15 cellular contexts compared by ENCODE assay signal in genomic region chr12:108638997-108639822, GRCh38. TPM values are rescaled to one million over a fixed set of nuclear protein-coding genes. Genes with fewer than 3 reads are reported as not detected.
DNase-seq lines count a peak whose midpoint lies in the region; ATAC-seq and TF ChIP-seq lines count a peak whose summit lies in the region.
"Had no signal": no experiment of that assay in that cellular context is flagged by ENCODE, and none has a peak within 500 bp of the region (broad histone marks: within the 10 kb centered on the region; RNA-seq: fewer than 3 reads in every experiment).

No MANE protein-coding gene starts in this region.

- H3K27ac Mint-ChIP-seq in activated CD4-positive, alpha-beta T cell treated with anti-CD3 and anti-CD28 coated beads for 36 hours, result peak overlapping the region; percentile 1

- no peaks in the 10 kb centered on the region for H3K9me3 ChIP-seq in ascending aorta
- H3K9me3 ChIP-seq in lower lobe of right lung, result no peaks in the 10 kb centered on the region
- no peaks in the 10 kb centered on the region for H3K9me3 ChIP-seq in suprapubic skin
- H3K9me3 ChIP-seq: gastrocnemius medialis, testis had no signal

- H3K4me3 Mint-ChIP-seq in activated CD4-positive, alpha-beta T cell treated with anti-CD3 and anti-CD28 coated beads for 36 hours, result no peak overlapping the region

- H3K36me3 ChIP-seq in ascending aorta (no peaks in the 10 kb centered on the region), lower lobe of right lung (no peaks in the 10 kb centered on the region), suprapubic skin (no peaks in the 10 kb centered on the region)
- H3K36me3 ChIP-seq: gastrocnemius medialis had no signal

- H3K4me3 ChIP-seq in ascending aorta, result peak overlapping the region in 1 of 2 donors; percentile 55
- no peak overlapping the region for H3K4me3 ChIP-seq in lower lobe of right lung
- no peak overlapping the region for H3K4me3 ChIP-seq in suprapubic skin
- H3K4me3 ChIP-seq: gastrocnemius medialis, testis had no signal

- no peaks in the 10 kb centered on the region for H3K27me3 Mint-ChIP-seq in activated CD4-positive, alpha-beta T cell treated with anti-CD3 and anti-CD28 coated beads for 36 hours

- TF ChIP-seq POLR2A in suprapubic skin (IDR thresholded peaks at IDR 0.05), result no peak

- TF ChIP-seq CTCF in ascending aorta (IDR thresholded peaks at IDR 0.05), result no peak
- TF ChIP-seq CTCF in lower lobe of right lung (IDR thresholded peaks at IDR 0.05), result no peak
- TF ChIP-seq CTCF in suprapubic skin (IDR thresholded peaks at IDR 0.05), result no peak

- ATAC-seq in activated CD4-positive, alpha-beta T cell treated with anti-CD3 and anti-CD28 coated beads for 36 hours, result no peak
- ATAC-seq in lower lobe of right lung (no peak), HG02970 (IDR thresholded peaks at IDR 0.05; ENCODE audit: low FRiP score, unreplicated experiment) (no peak)
- ATAC-seq: gastrocnemius medialis had no signal

- POLR2A ChIA-PET in activated CD4-positive, alpha-beta T cell treated with anti-CD3 and anti-CD28 coated beads for 36 hours (lab: Charles Lee), result interaction anchor here (1.2 kb wide), 1 partner anchor 66 kb away, joined by 4 read pairs; no protein-coding TSS in a partner anchor

- no peaks in the 10 kb centered on the region for H3K9me3 Mint-ChIP-seq in activated CD4-positive, alpha-beta T cell treated with anti-CD3 and anti-CD28 coated beads for 36 hours (ENCODE audit: low read depth)

- H3K36me3 Mint-ChIP-seq in activated CD4-positive, alpha-beta T cell treated with anti-CD3 and anti-CD28 coated beads for 36 hours (ENCODE audit: low read depth), result peaks cover 1% of the 10 kb centered on the region

- no peak for TF ChIP-seq EP300 in suprapubic skin (IDR thresholded peaks at IDR 0.05)

- no peak for DNase-seq in activated CD4-positive, alpha-beta T cell treated with anti-CD3 and anti-CD28 coated beads for 36 hours
- DNase-seq in activated CD4-positive, alpha-beta T cell treated with anti-CD3 and anti-CD28 coated beads, Interleukin-2, amount 50 U/mL, for 1 hour, result no peak
- peak in 1 of 2 donors; percentile 37 for DNase-seq in ascending aorta (ENCODE audit: low spot score in 2 of 2)
- no peak for DNase-seq in lower lobe of right lung
- peak in 1 of 2 donors; percentile 38 for DNase-seq in suprapubic skin (ENCODE audit: low spot score in 2 of 2)
- DNase-seq in NCI-H1694 (lab: John Stamatoyannopoulos, UW), result no peak
- no peak for DNase-seq in SKM-1 (lab: John Stamatoyannopoulos, UW; ENCODE audit: unreplicated experiment)
- DNase-seq: 8988T; effector CD4-positive, alpha-beta T cell; GOT3; NCI-H1930; testis had no signal

- 94% methylated on average over 11 of the region's 11 CpGs for WGBS in suprapubic skin

- CTCF ChIA-PET in activated CD4-positive, alpha-beta T cell treated with anti-CD3 and anti-CD28 coated beads for 36 hours (lab: Charles Lee), result interaction anchor here (0.7 to 3.0 kb wide), 7 partner anchors 7 to 236 kb away, joined by 3 to 14 read pairs (median 4); no protein-coding TSS in a partner anchor

- H3K27me3 ChIP-seq in ascending aorta, result no peaks in the 10 kb centered on the region
- H3K27me3 ChIP-seq in lower lobe of right lung (ENCODE audit: low read depth), result no peaks in the 10 kb centered on the region
- H3K27me3 ChIP-seq in suprapubic skin, result peaks cover 5% of the 10 kb centered on the region
- H3K27me3 ChIP-seq: testis had no signal

- H3K27ac ChIP-seq in ascending aorta, result peak overlapping the region; percentile 14 to 41
- H3K27ac ChIP-seq in lower lobe of right lung, result peak overlapping the region; percentile 64
- peak overlapping the region; percentile 47 for H3K27ac ChIP-seq in suprapubic skin

- intact Hi-C loops in activated CD4-positive, alpha-beta T cell treated with anti-CD3 and anti-CD28 coated beads for 36 hours (cut with DNase I, micrococcal nuclease), result loop anchor here in 1 of 2 experiments (10.0 kb wide), 1 partner anchor 954 kb away; the partner anchor contains the start of gene PWP1
- intact Hi-C loops in ascending aorta (cut with DNase I), result no loop called here
- intact Hi-C loops in lower lobe of right lung (cut with DNase I), result no loop called here

- H3K4me1 Mint-ChIP-seq in activated CD4-positive, alpha-beta T cell treated with anti-CD3 and anti-CD28 coated beads for 36 hours, result peaks cover 33% of the 10 kb centered on the region

- H3K4me1 ChIP-seq in ascending aorta (peaks cover 7 to 22% of the 10 kb centered on the region in 2 donors), lower lobe of right lung (peaks cover 78% of the 10 kb centered on the region), suprapubic skin (peaks cover 30% of the 10 kb centered on the region)

RNA-seq across cellular contexts. Expression of gene SELPLG, which starts 5.5 kb away (rescaled TPM):
- 10 to 100 TPM; 31.0 to 36.9 TPM for total RNA-seq in activated CD4-positive, alpha-beta T cell treated with anti-CD3 and anti-CD28 coated beads for 36 hours
- total RNA-seq in ascending aorta (2.6 TPM), lower lobe of right lung (59.9 TPM), suprapubic skin (1 to 10 TPM; 1.3 to 5.6 (median 3.0) TPM)

RNA-seq across cellular contexts. Expression of gene TMEM119, which starts 41.3 kb away (rescaled TPM):
- under 1 TPM; 0.21 to 0.28 TPM for total RNA-seq in activated CD4-positive, alpha-beta T cell treated with anti-CD3 and anti-CD28 coated beads for 36 hours
- total RNA-seq in ascending aorta (251 TPM), lower lobe of right lung (13.4 TPM), suprapubic skin (10 to 100 TPM in 1 of 4 donors, 1 to 10 TPM in 2, under 1 TPM in 1; 0.24 to 10.9 (median 6.3) TPM)
- total RNA-seq: renal cortical epithelial cell had no signal

Comparison
In these comparisons a context has a peak if more than half of its experiments do, and no peak if none do; other contexts are left out.
1. RNA of gene TMEM119, which starts 41.3 kb away (total RNA-seq): 251 TPM in ascending aorta (single experiment); 13.4 TPM in lower lobe of right lung (single experiment), 0.24 to 10.9 TPM in suprapubic skin and 0.21 to 0.28 TPM in activated CD4-positive, alpha-beta T cell treated with anti-CD3 and anti-CD28 coated beads for 36 hours; every median in the first group is over 10 times any median in the second.
2. Peak in every context shown above with its lines, with median percentiles within 50 percentile points of each other: H3K27ac ChIP-seq.